Comparison of ENCODE assay signal across 12 cellular contexts in genomic region chr17:12627177-12627629, GRCh38. TPM values are rescaled to one million over a fixed set of nuclear protein-coding genes. Genes with fewer than 3 reads are reported as not detected.
DNase-seq lines count a peak whose midpoint lies in the region; ATAC-seq and TF ChIP-seq lines count a peak whose summit lies in the region.
"Had no signal": no experiment of that assay in that cellular context is flagged by ENCODE, and none has a peak within 500 bp of the region (broad histone marks: within the 10 kb centered on the region; RNA-seq: fewer than 3 reads in every experiment).

No MANE protein-coding gene starts in this region.

- H3K4me3 ChIP-seq in HFF-Myc (replicated peaks; ENCODE audit: low read depth, low read length) (no peak overlapping the region), ascending aorta (peak overlapping the region in 1 of 2 donors; percentile 32), right atrium auricular region (no peak overlapping the region), thoracic aorta (peak overlapping the region; percentile 58), A673 (ENCODE audit: low read depth, low read length, poor library complexity, severe bottlenecking) (no peak overlapping the region)
- H3K4me3 ChIP-seq: spleen had no signal

- intact Hi-C loops in ascending aorta (cut with DNase I): loop anchor here (1.0 to 5.0 kb wide), 8 partner anchors 40 to 260 kb away; partner anchors contain the start of gene MYOCD
- intact Hi-C loops in A673 (cut with micrococcal nuclease; ENCODE audit: unreplicated experiment): no loop called here

- H3K4me3 Mint-ChIP-seq in activated T-helper 17 cell treated with anti-CD3 and anti-CD28 coated beads, Interleukin-2, amount 50 U/mL, for 72 hours: no peak overlapping the region

- no TSS peak for BruUV-seq in A673 (replicated peaks; lab: Mats Ljungman, UMichigan)

- H3K36me3 ChIP-seq in ascending aorta: no peaks in the 10 kb centered on the region
- H3K36me3 ChIP-seq in right atrium auricular region: no peaks in the 10 kb centered on the region
- H3K36me3 ChIP-seq in thoracic aorta: no peaks in the 10 kb centered on the region
- H3K36me3 ChIP-seq in A673 (ENCODE audit: insufficient read depth, low read length, poor library complexity, severe bottlenecking): no peaks in the 10 kb centered on the region
- H3K36me3 ChIP-seq: spleen had no signal

- H3K27me3 Mint-ChIP-seq in activated T-helper 17 cell treated with anti-CD3 and anti-CD28 coated beads, Interleukin-2, amount 50 U/mL, for 72 hours: no peaks in the 10 kb centered on the region

- CTCF ChIA-PET in A673 (lab: Charles Lee): interaction anchor here (0.6 kb wide), 1 partner anchor 285 kb away, joined by 3 read pairs; no protein-coding TSS in a partner anchor

- peaks cover 12% of the 10 kb centered on the region for H3K9me3 Mint-ChIP-seq in activated T-helper 17 cell treated with anti-CD3 and anti-CD28 coated beads, Interleukin-2, amount 50 U/mL, for 72 hours

- H3K9me3 ChIP-seq in ascending aorta: no peaks in the 10 kb centered on the region
- no peaks in the 10 kb centered on the region for H3K9me3 ChIP-seq in right atrium auricular region
- H3K9me3 ChIP-seq in thoracic aorta: no peaks in the 10 kb centered on the region
- no peaks in the 10 kb centered on the region for H3K9me3 ChIP-seq in A673 (ENCODE audit: low read depth, low read length, poor library complexity, severe bottlenecking)
- H3K9me3 ChIP-seq: spleen had no signal

- no peaks in the 10 kb centered on the region for H3K36me3 Mint-ChIP-seq in activated T-helper 17 cell treated with anti-CD3 and anti-CD28 coated beads, Interleukin-2, amount 50 U/mL, for 72 hours (ENCODE audit: low read depth)

- H3K27me3 ChIP-seq in ascending aorta (no peaks in the 10 kb centered on the region), right atrium auricular region (no peaks in the 10 kb centered on the region), thoracic aorta (replicated peaks; ENCODE audit: insufficient read depth) (no peaks in the 10 kb centered on the region), A673 (replicated peaks; ENCODE audit: insufficient read depth, low read depth, low read length, poor library complexity) (peaks cover 25% of the 10 kb centered on the region)
- H3K27me3 ChIP-seq: spleen had no signal

- DNase-seq in HFF-Myc (ENCODE audit: extremely low read depth, low read depth) (peak; percentile 63), ascending aorta (ENCODE audit: low spot score in 2 of 2) (peak; percentile 80 to 96), right atrium auricular region (ENCODE audit: low spot score) (no peak), thoracic aorta (ENCODE audit: low spot score) (peak; percentile 89), A673 (ENCODE audit: low spot score) (no peak)
- DNase-seq: cortex of kidney; spleen; stimulated activated naive CD4-positive, alpha-beta T cell had no signal

- H3K4me1 ChIP-seq in ascending aorta: peaks cover 15 to 45% of the 10 kb centered on the region in 2 donors
- H3K4me1 ChIP-seq in right atrium auricular region: peaks cover 0 to 3% of the 10 kb centered on the region in 2 donors
- H3K4me1 ChIP-seq in thoracic aorta (ENCODE audit: control insufficient read depth in 1 of 2, low read depth in 2 of 2): peaks cover 24 to 60% of the 10 kb centered on the region in 2 donors
- no peaks in the 10 kb centered on the region for H3K4me1 ChIP-seq in A673 (ENCODE audit: insufficient read depth, low read length, poor library complexity, severe bottlenecking)
- H3K4me1 ChIP-seq: spleen had no signal

- no peaks in the 10 kb centered on the region for H3K4me1 Mint-ChIP-seq in activated T-helper 17 cell treated with anti-CD3 and anti-CD28 coated beads, Interleukin-2, amount 50 U/mL, for 72 hours

- H3K27ac ChIP-seq in ascending aorta: peak overlapping the region; percentile 95 to 96
- H3K27ac ChIP-seq in right atrium auricular region: peak overlapping the region; percentile 36 to 57
- peak overlapping the region; percentile 87 to 97 for H3K27ac ChIP-seq in thoracic aorta
- H3K27ac ChIP-seq in A673 (ENCODE audit: low read depth, low read length, poor library complexity, severe bottlenecking): no peak overlapping the region
- H3K27ac ChIP-seq: spleen had no signal

- ATAC-seq in thoracic aorta (ENCODE audit: insufficient number of reproducible peaks, low FRiP score, low read depth) (peak; percentile 99), HG03095 (IDR thresholded peaks at IDR 0.05; ENCODE audit: unreplicated experiment) (no peak)
- no peak for ATAC-seq in activated T-helper 17 cell treated with anti-CD3 and anti-CD28 coated beads, Interleukin-2, amount 50 U/mL, for 72 hours (replicated peaks)

- TF ChIP-seq CTCF in HFF-Myc (IDR thresholded peaks at IDR 0.05; ENCODE audit: low read depth, low read length, missing control alignments) (no peak), ascending aorta (IDR thresholded peaks at IDR 0.05) (no peak), right atrium auricular region (IDR thresholded peaks at IDR 0.05) (no peak), thoracic aorta (IDR thresholded peaks at IDR 0.05) (no peak), A673 (conservative IDR thresholded peaks at IDR 0.05; ENCODE audit: low read depth, low read length) (no peak)

- no peak overlapping the region for H3K27ac Mint-ChIP-seq in activated T-helper 17 cell treated with anti-CD3 and anti-CD28 coated beads, Interleukin-2, amount 50 U/mL, for 72 hours

- POLR2A ChIA-PET in A673 (lab: Charles Lee; ENCODE audit: low non-redundant PET): no interaction called here

RNA-seq across cellular contexts. Expression of gene MYOCD, which starts 38.5 kb away (rescaled TPM):
- 153 TPM for total RNA-seq in ascending aorta
- total RNA-seq in right atrium auricular region: 10 to 100 TPM; 50.6 to 65.1 TPM
- 100 to 1,000 TPM; 102 to 113 TPM for total RNA-seq in thoracic aorta
- not detected for total RNA-seq in activated T-helper 17 cell treated with anti-CD3 and anti-CD28 coated beads, Interleukin-2, amount 50 U/mL, for 72 hours
- not detected in 2 replicates for total RNA-seq in A673 (2021)
- total RNA-seq: activated CD8-positive, alpha-beta memory T cell treated with anti-CD3 and anti-CD28 coated beads for 36 hours; OCI-LY7 had no signal

Comparison
In these comparisons a context has a peak if more than half of its experiments do, and no peak if none do; other contexts are left out.
1. DNase-seq: peak in HFF-Myc (single experiment), ascending aorta (2 of 2) and thoracic aorta (single experiment); none in right atrium auricular region (single experiment) and A673 (single experiment).
2. RNA of gene MYOCD, which starts 38.5 kb away (total RNA-seq): 153 TPM in ascending aorta (single experiment), 102 to 113 TPM in thoracic aorta and 50.6 to 65.1 TPM in right atrium auricular region; not detected in activated T-helper 17 cell treated with anti-CD3 and anti-CD28 coated beads, Interleukin-2, amount 50 U/mL, for 72 hours and not detected in A673; every median in the first group is over 10 times any median in the second.